ENCODE assay signal across 18 cellular contexts in the genomic region with DNA sequence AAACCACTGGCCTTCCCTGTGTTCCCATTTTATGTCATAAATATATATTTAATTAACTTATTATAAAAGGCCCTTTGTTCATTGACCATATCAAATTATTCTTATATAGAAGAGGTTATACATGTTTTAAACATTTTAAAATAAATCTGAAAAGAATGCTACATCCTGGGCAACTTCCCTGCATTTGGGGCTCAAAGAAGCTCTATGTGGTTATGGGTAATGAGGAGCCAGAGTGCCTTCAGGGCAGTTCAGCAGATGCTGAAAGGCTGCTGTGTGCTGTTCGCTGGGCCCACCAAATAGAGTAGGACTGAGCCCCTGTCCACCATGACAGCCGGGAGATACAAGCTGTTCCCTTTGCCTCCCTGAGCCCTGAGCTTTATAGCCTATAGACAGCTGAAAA. TPM values are rescaled to one million over a fixed set of nuclear protein-coding genes. Genes with fewer than 3 reads are reported as not detected.
DNase-seq lines count a peak whose midpoint lies in the region; ATAC-seq and TF ChIP-seq lines count a peak whose summit lies in the region.
"Had no signal": no experiment of that assay in that cellular context is flagged by ENCODE, and none has a peak within 500 bp of the region (broad histone marks: within the 10 kb centered on the region; RNA-seq: fewer than 3 reads in every experiment).

No MANE protein-coding gene starts in this region.

- H3K36me3 ChIP-seq in subcutaneous abdominal adipose tissue (ENCODE audit: control insufficient read depth in 5 of 5, insufficient read depth in 5 of 5, low read length in 5 of 5), result peaks cover 0 to 15% (median 6%) of the 10 kb centered on the region in 5 donors
- peaks cover 0 to 19% (median 4%) of the 10 kb centered on the region in 4 donors for H3K36me3 ChIP-seq in esophagus muscularis mucosa
- H3K36me3 ChIP-seq: BLaER1 had no signal

- H3K27me3 ChIP-seq in subcutaneous abdominal adipose tissue (ENCODE audit: control insufficient read depth in 5 of 5, insufficient read depth in 4 of 5, low read length in 5 of 5) (no peaks in the 10 kb centered on the region), esophagus muscularis mucosa (no peaks in the 10 kb centered on the region)
- H3K27me3 ChIP-seq: BLaER1 had no signal

- no peak for TF ChIP-seq POLR2A in esophagus muscularis mucosa (IDR thresholded peaks at IDR 0.05; ENCODE audit: low read depth)

- no peak for TF ChIP-seq EP300 in esophagus muscularis mucosa (IDR thresholded peaks at IDR 0.05)

- H3K4me1 ChIP-seq in subcutaneous abdominal adipose tissue (ENCODE audit: control insufficient read depth in 5 of 5, insufficient read depth in 5 of 5, low read length in 5 of 5) (peaks cover 20 to 79% (median 73%) of the 10 kb centered on the region in 5 donors), esophagus muscularis mucosa (peaks cover 30 to 77% (median 69%) of the 10 kb centered on the region in 4 donors)

- H3K4me3 ChIP-seq in subcutaneous abdominal adipose tissue (ENCODE audit: low read depth in 1 of 5, low read length in 5 of 5), result no peak overlapping the region
- no peak overlapping the region for H3K4me3 ChIP-seq in esophagus muscularis mucosa
- H3K4me3 ChIP-seq: BLaER1, GM23338 had no signal

- intact Hi-C loops in Right ventricle myocardium superior (cut with DNase I), result no loop called here
- intact Hi-C loops in Right ventricle myocardium inferior (cut with DNase I), result no loop called here
- intact Hi-C loops in esophagus muscularis mucosa (cut with DNase I), result no loop called here

- H3K9me3 ChIP-seq in subcutaneous abdominal adipose tissue (ENCODE audit: control insufficient read depth in 5 of 5, low read length in 5 of 5), result no peaks in the 10 kb centered on the region
- no peaks in the 10 kb centered on the region for H3K9me3 ChIP-seq in esophagus muscularis mucosa
- H3K9me3 ChIP-seq: BLaER1 had no signal

- 92% methylated on average over 2 of the region's 2 CpGs for WGBS in esophagus muscularis mucosa

- ATAC-seq in Right ventricle myocardium superior (ENCODE audit: poor library complexity), result no peak
- ATAC-seq in Right ventricle myocardium inferior, result no peak
- ATAC-seq: GM23338 had no signal

- no peak for TF ChIP-seq CTCF in GM10248 (IDR thresholded peaks at IDR 0.05; ENCODE audit: control extremely low read depth, extremely low read depth, low read depth, missing control alignments)
- TF ChIP-seq CTCF in esophagus muscularis mucosa (IDR thresholded peaks at IDR 0.05), result no peak

- POLR2A ChIA-PET in GM10248 (lab: Yijun Ruan, JAX), result interaction anchor here (0.6 kb wide), 1 partner anchor 1903 kb away, joined by 4 read pairs; no protein-coding TSS in a partner anchor

- H3K27ac ChIP-seq in subcutaneous abdominal adipose tissue (ENCODE audit: low read depth, low read length) (peak overlapping the region; percentile 75), esophagus muscularis mucosa (replicated peaks in 1 of 4) (no peak overlapping the region)
- H3K27ac ChIP-seq: 22Rv1, BLaER1 had no signal

- DNase-seq in Right ventricle myocardium superior (peak; percentile 4), Right ventricle myocardium inferior (ENCODE audit: missing footprints) (no peak), foreskin melanocyte (peak; percentile 92), GM10248 (ENCODE audit: extremely low spot score) (no peak), esophagus muscularis mucosa (ENCODE audit: extremely low spot score) (no peak), NCI-H524 treated with DMSO at 0.1 percent for 48 hours (lab: John Stamatoyannopoulos, UW) (no peak), AG08396 (ENCODE audit: low spot score) (no peak)
- DNase-seq: AML-193; CD8-positive, alpha-beta memory T cell; DMS53; GF-D8; H9 had no signal

- CTCF ChIA-PET in GM10248 (lab: Yijun Ruan, JAX), result interaction anchor here (1.3 to 1.7 kb wide), 2 partner anchors 8 to 62 kb away, joined by 3 to 7 read pairs; no protein-coding TSS in a partner anchor

- no peak overlapping the region for H3K9ac ChIP-seq in subcutaneous abdominal adipose tissue (ENCODE audit: low read length in 5 of 5)
- H3K9ac ChIP-seq: BLaER1 had no signal

RNA-seq across cellular contexts. Expression of a gene that starts 35.9 kb away (rescaled TPM):
- total RNA-seq in Right ventricle myocardium superior (40.9 TPM), Right ventricle myocardium inferior (41.6 TPM), esophagus muscularis mucosa (100 to 1,000 TPM; 101 to 146 (median 109) TPM)

RNA-seq across cellular contexts. Expression of a gene that starts 42.8 kb away (rescaled TPM):
- total RNA-seq in Right ventricle myocardium superior (not detected), Right ventricle myocardium inferior (not detected), esophagus muscularis mucosa (1 to 10 TPM in 1 of 4 donors, not detected in 3; 1.2 TPM)
- total RNA-seq: A673; CD8-positive, alpha-beta memory T cell; GM23338; H9; HT1080 had no signal

Comparison
In these comparisons a context has a peak if more than half of its experiments do, and no peak if none do; other contexts are left out.
1. DNase-seq: peak in Right ventricle myocardium superior (single experiment) and foreskin melanocyte (single experiment); none in Right ventricle myocardium inferior (single experiment), GM10248 (single experiment), esophagus muscularis mucosa (single experiment), NCI-H524 treated with DMSO at 0.1 percent for 48 hours (single experiment) and AG08396 (single experiment).